12 cellular contexts compared by ENCODE assay signal in genomic region chr1:67803380-67804279, GRCh38. TPM values are rescaled to one million over a fixed set of nuclear protein-coding genes. Genes with fewer than 3 reads are reported as not detected.
DNase-seq lines count a peak whose midpoint lies in the region; ATAC-seq and TF ChIP-seq lines count a peak whose summit lies in the region.
"Had no signal": no experiment of that assay in that cellular context is flagged by ENCODE, and none has a peak within 500 bp of the region (broad histone marks: within the 10 kb centered on the region; RNA-seq: fewer than 3 reads in every experiment).

No MANE protein-coding gene starts in this region.

- H2AFZ ChIP-seq in osteoblast (ENCODE audit: low read length) (no peak overlapping the region), OCI-LY7 (ENCODE audit: low read length) (no peak overlapping the region)

- POLR2A ChIA-PET in OCI-LY7 (lab: Charles Lee), result no interaction called here

- H3K4me1 ChIP-seq in osteoblast (ENCODE audit: insufficient read depth, low read length) (peaks cover 36% of the 10 kb centered on the region), OCI-LY7 (ENCODE audit: insufficient read depth, low read length, poor library complexity, severe bottlenecking) (no peaks in the 10 kb centered on the region)

- no peak for TF ChIP-seq CTCF in osteoblast (IDR thresholded peaks at IDR 0.05; ENCODE audit: extremely low read depth, low read depth, low read length)
- TF ChIP-seq CTCF in GM10266 (IDR thresholded peaks at IDR 0.05; ENCODE audit: control insufficient read depth, insufficient read depth, low read depth, missing control alignments), result no peak
- TF ChIP-seq CTCF in OCI-LY7 (conservative IDR thresholded peaks at IDR 0.05; ENCODE audit: low read length), result no peak

- H3K9me2 ChIP-seq in OCI-LY7 (ENCODE audit: insufficient read depth, low read length), result no peaks in the 10 kb centered on the region

- H4K20me1 ChIP-seq in osteoblast (ENCODE audit: insufficient read depth, low read length) (peaks cover 68% of the 10 kb centered on the region), OCI-LY7 (ENCODE audit: insufficient read depth, low read length) (no peaks in the 10 kb centered on the region)

- H3K4me2 ChIP-seq in osteoblast (ENCODE audit: insufficient read depth, low read length), result no peak overlapping the region
- H3K4me2 ChIP-seq in OCI-LY7 (ENCODE audit: low read length), result no peak overlapping the region

- intact Hi-C loops in OCI-LY7 (cut with micrococcal nuclease; ENCODE audit: unreplicated experiment), result no loop called here

- no peaks in the 10 kb centered on the region for H3K9me3 ChIP-seq in osteoblast (ENCODE audit: low read depth, low read length)
- H3K9me3 ChIP-seq in OCI-LY7 (ENCODE audit: low read length), result no peaks in the 10 kb centered on the region
- H3K9me3 ChIP-seq: ascending aorta, sigmoid colon had no signal

- BruUV-seq in OCI-LY7 (replicated peaks; lab: Mats Ljungman, UMichigan), result no TSS peak

- H3K79me2 ChIP-seq in osteoblast (ENCODE audit: insufficient read depth, low read length) (peaks cover 94% of the 10 kb centered on the region), OCI-LY7 (ENCODE audit: insufficient read depth, low read depth, low read length) (no peaks in the 10 kb centered on the region)

- H3K36me3 ChIP-seq in osteoblast (ENCODE audit: insufficient read depth, low read length), result no peaks in the 10 kb centered on the region
- no peaks in the 10 kb centered on the region for H3K36me3 ChIP-seq in OCI-LY7 (ENCODE audit: insufficient read depth, low read length)
- H3K36me3 ChIP-seq: ascending aorta, sigmoid colon had no signal

- peak overlapping the region; percentile 9 for H3K27ac ChIP-seq in osteoblast (ENCODE audit: low read depth, low read length)
- H3K27ac ChIP-seq in OCI-LY7 (ENCODE audit: low read depth, low read length, poor library complexity, severe bottlenecking), result no peak overlapping the region
- H3K27ac ChIP-seq: sigmoid colon had no signal

- CTCF ChIA-PET in OCI-LY7 (lab: Charles Lee; ENCODE audit: unreplicated experiment), result no interaction called here

- DNase-seq in GM03348 (ENCODE audit: low spot score) (peak; percentile 27), NCI-H2171 (lab: John Stamatoyannopoulos, UW) (peak; percentile 1), fibroblast of peridontal ligament (ENCODE audit: extremely low read depth) (peak; percentile 75), osteoblast (ENCODE audit: insufficient read length, low spot score, missing footprints) (peak; percentile 22), GDM1 (lab: John Stamatoyannopoulos, UW) (no peak), GM10266 (ENCODE audit: extremely low spot score) (no peak), OCI-LY7 (ENCODE audit: low spot score) (no peak)
- DNase-seq: activated CD4-positive, alpha-beta T cell treated with anti-CD3 and anti-CD28 coated beads for 1 hour; activated T-cell treated with anti-CD3 and anti-CD28 coated beads, Interleukin-2, amount 50 U/mL, for 72 hours; sigmoid colon had no signal

- H3K4me3 ChIP-seq in osteoblast (ENCODE audit: insufficient read depth, low read length) (no peak overlapping the region), OCI-LY7 (ENCODE audit: low read depth, low read length, poor library complexity, severe bottlenecking) (no peak overlapping the region)
- H3K4me3 ChIP-seq: sigmoid colon had no signal

- no peaks in the 10 kb centered on the region for H3K27me3 ChIP-seq in osteoblast (ENCODE audit: insufficient read depth, low read length)
- H3K27me3 ChIP-seq: ascending aorta, sigmoid colon had no signal

- no peak for ATAC-seq in HG03565 (IDR thresholded peaks at IDR 0.05; ENCODE audit: unreplicated experiment)
- ATAC-seq: activated T-cell treated with anti-CD3 and anti-CD28 coated beads, Interleukin-2, amount 50 U/mL, for 72 hours had no signal

RNA-seq across cellular contexts. Expression of gene GNG12, which starts 29.6 kb away (rescaled TPM):
- total RNA-seq in osteoblast (204 and 219 TPM in 2 replicates), OCI-LY7 (2022) (0.10 TPM in 1 of 2 replicates, not detected in the other)
- not detected in 2 replicates for total RNA-seq in OCI-LY7 (2014; rRNA removed; shearing (Covaris generic))

Comparison
In these comparisons a context has a peak if more than half of its experiments do, and no peak if none do; other contexts are left out.
1. DNase-seq: peak in GM03348 (single experiment), NCI-H2171 (single experiment), fibroblast of peridontal ligament (single experiment) and osteoblast (single experiment); none in GDM1 (single experiment), GM10266 (single experiment) and OCI-LY7 (single experiment).
2. RNA of gene GNG12, which starts 29.6 kb away (total RNA-seq): 204 to 219 TPM in osteoblast; 0.10 TPM in OCI-LY7; every median in the first group is over 100 times any median in the second.